8 cellular contexts compared by ENCODE assay signal in the genomic region with DNA sequence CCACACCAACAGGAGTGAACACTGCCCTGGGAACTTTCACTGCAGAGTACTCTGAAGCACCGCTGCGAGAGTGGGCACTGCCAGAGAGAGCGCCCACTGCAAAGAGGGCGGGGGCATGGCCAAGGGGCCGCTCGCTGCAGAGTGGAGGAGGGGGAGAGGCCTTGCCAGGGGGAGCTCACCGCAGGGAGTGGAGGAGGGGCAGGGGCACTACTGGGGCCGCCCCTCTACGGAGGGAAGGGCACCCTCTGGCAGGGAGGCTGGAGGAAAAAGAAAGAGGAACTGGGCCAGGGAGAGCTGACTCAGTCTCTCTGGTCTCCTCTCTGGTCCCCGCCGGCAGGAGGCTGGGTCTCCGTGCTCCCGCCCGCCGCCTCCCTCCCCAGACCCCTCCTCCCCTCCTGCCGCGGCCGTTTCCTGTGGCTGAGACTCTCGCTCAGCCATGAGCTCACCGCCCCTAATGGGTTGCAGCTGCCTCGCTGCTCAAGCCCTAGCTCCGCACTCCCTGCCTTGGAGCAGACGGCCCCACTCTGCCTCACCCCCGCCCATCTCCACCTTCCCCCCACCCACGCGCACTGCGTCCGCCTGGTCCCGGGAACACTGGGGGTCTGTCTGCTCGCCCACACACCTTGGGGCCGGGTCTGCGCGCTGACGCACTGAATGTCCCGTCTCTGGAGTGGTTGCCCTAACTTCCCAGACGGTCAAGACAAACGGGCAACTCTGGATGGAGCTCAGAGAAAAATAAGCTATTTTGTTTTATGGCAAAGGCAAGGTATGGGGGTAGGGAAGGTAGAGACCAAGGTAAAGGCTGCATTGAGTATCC. TPM values are rescaled to one million over a fixed set of nuclear protein-coding genes. Genes with fewer than 3 reads are reported as not detected.
DNase-seq lines count a peak whose midpoint lies in the region; ATAC-seq, FAIRE-seq and TF ChIP-seq lines count a peak whose summit lies in the region.

No MANE protein-coding gene starts in this region.

- H3K4me1 Mint-ChIP-seq in activated naive CD4-positive, alpha-beta T cell treated with anti-CD3 and anti-CD28 coated beads, Interleukin-2, amount 10 ng/mL, durations not matched to agents 7 days and 5 days = peaks cover 34% of the 10 kb centered on the region

- no peaks in the 10 kb centered on the region for H3K9me3 Mint-ChIP-seq in activated naive CD4-positive, alpha-beta T cell treated with anti-CD3 and anti-CD28 coated beads, Interleukin-2, amount 10 ng/mL, durations not matched to agents 7 days and 5 days

- FAIRE-seq in urothelium cell line (lab: Jason Lieb, UNC) = peak; percentile 84

- H3K4me2 ChIP-seq in neural cell (ENCODE audit: low read length) = peak overlapping the region; percentile 99

- TF ChIP-seq EP300 in neural cell (conservative IDR thresholded peaks at IDR 0.05; ENCODE audit: poor library complexity, severe bottlenecking) = no peak

- peak; percentile 75 for ATAC-seq in GM21390 (IDR thresholded peaks at IDR 0.05; ENCODE audit: unreplicated experiment)

- peak overlapping the region; percentile 71 for H3K27ac ChIP-seq in neural cell (ENCODE audit: low read length)

- no peak for TF ChIP-seq RAD21 in neural cell (conservative IDR thresholded peaks at IDR 0.05)

- H3K27me3 ChIP-seq in NT2/D1 (ENCODE audit: insufficient read depth, insufficient read length) (no peaks in the 10 kb centered on the region), neural cell (ENCODE audit: insufficient read depth, low read depth, low read length) (no peaks in the 10 kb centered on the region)

- H3K9me2 ChIP-seq in neural cell (ENCODE audit: insufficient read depth, low read length) = no peaks in the 10 kb centered on the region

- DNase-seq in DMS53 (lab: John Stamatoyannopoulos, UW) (peak; percentile 79), HT1080 (ENCODE audit: low read depth) (peak; percentile 83), NT2/D1 (ENCODE audit: low read depth, low spot score) (peak; percentile 76), germinal center (ENCODE audit: low spot score) (peak; percentile 79), urothelium cell line (ENCODE audit: low spot score) (peak; percentile 95)
- DNase-seq in activated naive CD4-positive, alpha-beta T cell treated with anti-CD3 and anti-CD28 coated beads, Interleukin-2, amount 10 ng/mL, durations not matched to agents 7 days and 5 days = peak; percentile 62

- CTCF ChIA-PET in activated naive CD4-positive, alpha-beta T cell treated with anti-CD3 and anti-CD28 coated beads, Interleukin-2, amount 10 ng/mL, durations not matched to agents 7 days and 5 days (lab: Charles Lee) = interaction anchor here (0.8 to 3.6 kb wide), 9 partner anchors 8 to 56 kb away, joined by 4 to 36 read pairs (median 7); no protein-coding TSS in a partner anchor

- H3K36me3 ChIP-seq in NT2/D1 (ENCODE audit: insufficient read depth, insufficient read length, low read length) = peaks cover 39% of the 10 kb centered on the region
- H3K36me3 ChIP-seq in neural cell (ENCODE audit: insufficient read depth, low read length) = peaks cover 5% of the 10 kb centered on the region

- H3K4me3 ChIP-seq in NT2/D1 (ENCODE audit: insufficient read length, low read depth) = peak overlapping the region; percentile 63
- H3K4me3 ChIP-seq in neural cell (ENCODE audit: low read length) = peak overlapping the region; percentile 78

- H2AFZ ChIP-seq in neural cell (ENCODE audit: low read depth, low read length) = no peak overlapping the region

- no peak overlapping the region for H3K27ac Mint-ChIP-seq in activated naive CD4-positive, alpha-beta T cell treated with anti-CD3 and anti-CD28 coated beads, Interleukin-2, amount 10 ng/mL, durations not matched to agents 7 days and 5 days

- H3K4me1 ChIP-seq in NT2/D1 (ENCODE audit: insufficient read depth, insufficient read length) = peaks cover 3% of the 10 kb centered on the region

- H3K79me2 ChIP-seq in neural cell (replicated peaks; ENCODE audit: insufficient read depth, low read length) = peaks cover 7% of the 10 kb centered on the region

- H3K36me3 Mint-ChIP-seq in activated naive CD4-positive, alpha-beta T cell treated with anti-CD3 and anti-CD28 coated beads, Interleukin-2, amount 10 ng/mL, durations not matched to agents 7 days and 5 days = no peaks in the 10 kb centered on the region

- H3K9me3 ChIP-seq in NT2/D1 (ENCODE audit: insufficient read depth, low read length) (no peaks in the 10 kb centered on the region), neural cell (ENCODE audit: low read length) (no peaks in the 10 kb centered on the region)

- peak overlapping the region; percentile 42 for H3K4me3 Mint-ChIP-seq in activated naive CD4-positive, alpha-beta T cell treated with anti-CD3 and anti-CD28 coated beads, Interleukin-2, amount 10 ng/mL, durations not matched to agents 7 days and 5 days

- H3F3A ChIP-seq in neural cell (ENCODE audit: insufficient read depth, low read length, poor library complexity, severe bottlenecking) = peaks cover 4% of the 10 kb centered on the region

- peak overlapping the region; percentile 92 for H3K9ac ChIP-seq in NT2/D1 (ENCODE audit: insufficient read length, low read depth)
- peak overlapping the region; percentile 92 for H3K9ac ChIP-seq in neural cell (ENCODE audit: low read length)

- TF ChIP-seq CTCF in neural cell (IDR thresholded peaks at IDR 0.05; ENCODE audit: poor library complexity, severe bottlenecking) = no peak

- peaks cover 93% of the 10 kb centered on the region for H3K27me3 Mint-ChIP-seq in activated naive CD4-positive, alpha-beta T cell treated with anti-CD3 and anti-CD28 coated beads, Interleukin-2, amount 10 ng/mL, durations not matched to agents 7 days and 5 days

- no peaks in the 10 kb centered on the region for H4K20me1 ChIP-seq in neural cell (ENCODE audit: insufficient read depth)

TF ChIP-seq in neural cell, 6 proteins besides CTCF, POLR2A, EP300 and RAD21:
- TF ChIP-seq POLR2AphosphoS5 (IDR thresholded peaks at IDR 0.05) (peak; percentile 59), SMC3 (conservative IDR thresholded peaks at IDR 0.05; ENCODE audit: poor library complexity) (no peak), TAF1 (IDR thresholded peaks at IDR 0.05; ENCODE audit: low read depth) (peak; percentile 31)

RNA-seq across cellular contexts. Expression of gene ARHGEF40, which starts 1.3 kb away (rescaled TPM):
- 16.5 and 18.8 TPM in 2 replicates for total RNA-seq in HT1080 (2014; rRNA removed; shearing (Covaris generic))
- 5.1 and 6.3 TPM in 2 replicates for polyA plus RNA-seq in HT1080 (2015; cell fraction: cytosol; rRNA removed)
- 17.2 and 18.5 TPM in 2 replicates for polyA plus RNA-seq in HT1080 (2015; cell fraction: nucleus; rRNA removed)
- polyA plus RNA-seq in neural cell = 28.9 and 32.4 TPM in 2 replicates
- polyA minus RNA-seq in neural cell = 23.9 and 30.2 TPM in 2 replicates

RNA-seq across cellular contexts. Expression of gene RNASE8, which starts 13.8 kb away (rescaled TPM):
- not detected in 2 replicates for total RNA-seq in HT1080 (2014; rRNA removed; shearing (Covaris generic))
- not detected in 2 replicates for polyA plus RNA-seq in HT1080 (2015; cell fraction: cytosol; rRNA removed)
- polyA plus RNA-seq in HT1080 (2015; cell fraction: nucleus; rRNA removed) = not detected in 2 replicates
- not detected in 2 replicates for polyA plus RNA-seq in neural cell
- not detected in 2 replicates for polyA minus RNA-seq in neural cell

RNA-seq across cellular contexts. Expression of gene ZNF219, which starts 27.0 kb away (rescaled TPM):
- total RNA-seq in HT1080 (2014; rRNA removed; shearing (Covaris generic)) = 15.0 and 18.7 TPM in 2 replicates
- 13.9 and 14.8 TPM in 2 replicates for polyA plus RNA-seq in HT1080 (2015; cell fraction: cytosol; rRNA removed)
- 19.2 and 21.0 TPM in 2 replicates for polyA plus RNA-seq in HT1080 (2015; cell fraction: nucleus; rRNA removed)
- 40.6 and 51.2 TPM in 2 replicates for polyA plus RNA-seq in neural cell
- 38.7 and 39.8 TPM in 2 replicates for polyA minus RNA-seq in neural cell

RNA-seq across cellular contexts. Expression of gene RNASE7, which starts 29.3 kb away (rescaled TPM):
- total RNA-seq in HT1080 (2014; rRNA removed; shearing (Covaris generic)) = 0.43 TPM in 1 of 2 replicates, not detected in the other
- polyA plus RNA-seq in HT1080 (2015; cell fraction: cytosol; rRNA removed) = 0.09 TPM in 1 of 2 replicates, not detected in the other
- not detected in 2 replicates for polyA plus RNA-seq in HT1080 (2015; cell fraction: nucleus; rRNA removed)
- polyA plus RNA-seq in neural cell = not detected in 2 replicates
- not detected in 2 replicates for polyA minus RNA-seq in neural cell

RNA-seq across cellular contexts. Expression of gene TMEM253, which starts 29.4 kb away (rescaled TPM):
- total RNA-seq in HT1080 (2014; rRNA removed; shearing (Covaris generic)) = 0.50 TPM in 1 of 2 replicates, not detected in the other
- polyA plus RNA-seq in HT1080 (2015; cell fraction: cytosol; rRNA removed) = 0.33 and 0.80 TPM in 2 replicates
- 0.31 and 0.79 TPM in 2 replicates for polyA plus RNA-seq in HT1080 (2015; cell fraction: nucleus; rRNA removed)
- 0.26 TPM in 1 of 2 replicates, not detected in the other for polyA plus RNA-seq in neural cell
- polyA minus RNA-seq in neural cell = not detected in 2 replicates

Comparison
In these comparisons a context has a peak if more than half of its experiments do, and no peak if none do; other contexts are left out.
1. Peak in every context shown above with its lines: DNase-seq, ATAC-seq, H3K4me3 ChIP-seq and H3K27ac ChIP-seq.